In the genomic region with DNA sequence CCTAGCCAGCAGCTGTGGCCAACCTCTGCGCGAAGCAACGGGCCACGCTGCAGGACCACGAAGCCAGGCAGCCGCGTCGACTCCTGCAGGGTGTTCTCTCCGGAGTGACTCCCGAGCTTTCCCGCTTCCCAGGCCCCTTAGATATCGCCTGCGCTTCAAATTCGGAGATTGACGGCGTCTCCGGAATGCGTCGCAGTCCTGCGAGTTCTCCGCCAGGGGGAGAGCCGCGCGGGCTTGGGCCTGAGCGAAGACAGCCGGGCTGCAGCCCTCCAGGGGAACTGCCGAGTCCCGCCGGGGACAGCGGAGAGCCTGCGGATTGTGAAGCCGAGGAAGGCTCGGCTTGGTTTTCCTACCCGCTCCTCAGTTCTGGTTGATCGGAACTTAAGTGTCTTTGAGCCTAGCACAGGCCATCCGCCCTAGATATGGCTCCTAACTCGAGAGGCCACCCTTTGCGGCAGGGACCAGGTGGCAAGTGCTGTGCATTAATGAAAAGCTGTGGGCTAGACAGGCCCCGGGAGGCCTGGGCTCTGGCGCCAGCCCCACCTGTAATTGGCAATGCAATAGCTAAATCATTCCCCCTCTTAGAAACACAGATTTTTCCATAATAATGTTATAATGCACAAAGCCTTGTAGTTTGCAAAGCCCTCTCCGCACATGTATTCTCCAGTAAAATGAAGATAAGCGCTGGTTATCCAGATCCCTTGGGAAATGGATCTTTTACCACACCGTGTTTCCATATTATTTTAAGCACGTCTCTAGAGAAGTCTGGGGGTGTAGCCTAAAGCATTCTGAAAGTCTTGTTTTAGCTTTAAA, we compare ENCODE assay signal across 8 cellular contexts. TPM values are rescaled to one million over a fixed set of nuclear protein-coding genes. Genes with fewer than 3 reads are reported as not detected.
A peak's percentile ranks its signal among the peaks of the same experiment; 100 is the strongest.
DNase-seq lines count a peak whose midpoint lies in the region; ATAC-seq and TF ChIP-seq lines count a peak whose summit lies in the region.

No MANE protein-coding gene starts in this region.

- TF ChIP-seq CTCF in Peyer's patch (IDR thresholded peaks at IDR 0.05) (peak in 5 of 6 experiments; percentile 34 to 81 (median 69)), nephron (IDR thresholded peaks at IDR 0.05; ENCODE audit: unreplicated experiment in 3 of 3) (peak; percentile 88 to 94 (median 91))

- DNase-seq in DMS53 (lab: John Stamatoyannopoulos, UW) = peak; percentile 90
- DNase-seq in KBM-7 = peak; percentile 86
- DNase-seq in Peyer's patch = peak; percentile 48 to 84 (median 82)
- DNase-seq in activated effector memory CD4-positive, alpha-beta T cell treated with Interleukin-2 at 50 U/mL for 16 hours = peak; percentile 51
- DNase-seq in fibroblast of the conjunctiva (ENCODE audit: low read depth) = peak; percentile 67
- peak; percentile 80 for DNase-seq in stimulated activated naive CD8-positive, alpha-beta T cell treated with anti-CD3 and anti-CD28 coated beads, Interleukin-15, Interleukin-2, amounts not matched to agents 100 U/mL and 50 U/mL, for 24 hours

- peak overlapping the region; percentile 87 to 89 (median 87) for H3K4me3 Mint-ChIP-seq in nephron

- no peaks in the 10 kb centered on the region for H3K9me3 Mint-ChIP-seq in nephron

- in situ Hi-C loops in KBM-7 (cut with MboI; ENCODE audit: low pct_unique_long_range_greater_than_20kb, low sequenced_read_pairs) = loop anchor here (25.0 kb wide), 1 partner anchor 239 kb away; no protein-coding TSS in a partner anchor

- peak; percentile 93 for ATAC-seq in GM21737 (IDR thresholded peaks at IDR 0.05; ENCODE audit: unreplicated experiment)
- ATAC-seq in stimulated activated naive CD8-positive, alpha-beta T cell treated with anti-CD3 and anti-CD28 coated beads, Interleukin-15, Interleukin-2, amounts not matched to agents 100 U/mL and 50 U/mL, for 24 hours = peak; percentile 91

- H3K27ac Mint-ChIP-seq in nephron = peak overlapping the region; percentile 61 to 89 (median 84)

- H3K27me3 Mint-ChIP-seq in nephron (ENCODE audit: low read depth) = peaks cover 12% of the 10 kb centered on the region

- no peaks in the 10 kb centered on the region for H3K9me3 ChIP-seq in Peyer's patch

- peaks cover 0 to 5% (median 0%) of the 10 kb centered on the region in 4 donors for H3K4me1 ChIP-seq in Peyer's patch

- H3K36me3 Mint-ChIP-seq in nephron (ENCODE audit: low read depth) = no peaks in the 10 kb centered on the region

- H3K27me3 ChIP-seq in Peyer's patch = no peaks in the 10 kb centered on the region

- no peak for TF ChIP-seq POLR2A in Peyer's patch (IDR thresholded peaks at IDR 0.05)

- no peaks in the 10 kb centered on the region for H3K36me3 ChIP-seq in Peyer's patch

- H3K4me3 ChIP-seq in Peyer's patch = peak overlapping the region; percentile 50 to 88 (median 60)

- H3K4me1 Mint-ChIP-seq in nephron = peaks cover 33% of the 10 kb centered on the region

- H3K27ac ChIP-seq in Peyer's patch = peak overlapping the region in 3 of 4 donors; percentile 64 to 74 (median 72)

RNA-seq across cellular contexts. Expression of gene APBA1, which starts 0.9 kb away (rescaled TPM):
- 10 to 100 TPM in 1 of 4 donors, 1 to 10 TPM in 2, under 1 TPM in 1; 0.88 to 14.9 (median 3.9) TPM for total RNA-seq in Peyer's patch

Comparison
In these comparisons a context has a peak if more than half of its experiments do, and no peak if none do; other contexts are left out.
1. Peak in every context shown above with its lines: DNase-seq, ATAC-seq, H3K4me3 ChIP-seq and H3K27ac ChIP-seq.